ENCODE assay signal across 25 cellular contexts in the genomic region with DNA sequence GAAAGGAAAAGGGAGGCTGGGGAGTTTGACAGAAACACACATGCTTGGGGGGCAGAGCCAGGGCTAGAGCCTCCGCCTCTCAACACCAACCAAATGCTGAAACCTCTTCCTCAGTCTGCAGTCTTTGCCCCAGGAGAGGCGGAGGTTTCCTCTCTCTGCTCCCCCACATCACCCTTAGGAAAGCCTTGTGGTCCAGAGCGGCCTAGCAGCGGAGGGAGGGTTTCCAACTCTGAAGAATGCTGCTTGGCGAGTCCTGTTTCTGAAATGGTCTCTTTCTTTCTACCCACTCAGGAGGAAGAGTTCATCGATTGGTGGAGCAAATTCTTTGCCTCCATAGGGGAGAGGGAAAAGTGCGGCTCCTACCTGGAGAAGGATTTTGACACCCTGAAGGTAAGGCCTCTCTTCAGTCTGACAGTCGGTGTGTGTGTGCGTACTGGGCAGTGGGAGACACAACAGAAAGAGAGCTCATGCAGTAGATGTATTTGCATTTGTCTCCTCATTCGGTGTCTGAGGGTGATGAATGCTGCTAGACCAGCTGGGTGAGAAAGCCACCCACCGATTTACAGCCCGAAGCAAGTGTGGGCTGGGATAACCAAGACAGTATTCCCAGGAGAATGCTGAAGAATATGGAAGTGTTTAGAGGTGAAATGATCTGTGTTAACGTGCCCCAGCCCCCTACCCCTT.
DNase-seq lines count a peak whose midpoint lies in the region; ATAC-seq, FAIRE-seq and TF ChIP-seq lines count a peak whose summit lies in the region.
"Had no signal": no experiment of that assay in that cellular context is flagged by ENCODE, and none has a peak within 500 bp of the region (broad histone marks: within the 10 kb centered on the region; RNA-seq: fewer than 3 reads in every experiment).

No MANE protein-coding gene starts in this region.

- POLR2A ChIA-PET in H1 (lab: Charles Lee; ENCODE audit: partially characterized antibody), result interaction anchor here (1.3 kb wide), 1 partner anchor 46 kb away, joined by 3 read pairs; no protein-coding TSS in a partner anchor
- POLR2A ChIA-PET in activated CD4-positive, alpha-beta memory T cell treated with anti-CD3 and anti-CD28 coated beads, Interleukin-2, amount 10 ng/mL, durations not matched to agents 7 days and 5 days (lab: Charles Lee), result no interaction called here

- H3K36me3 ChIP-seq in H1 (ENCODE audit: control insufficient read depth in 2 of 4, insufficient read depth in 4 of 4, low read length in 3 of 4) (no peaks in the 10 kb centered on the region), neural progenitor cell (no peaks in the 10 kb centered on the region)
- H3K36me3 ChIP-seq: SJSA1 had no signal

- H2BK120ac ChIP-seq in H1 (replicated peaks; ENCODE audit: low read depth, low read length), result no peak overlapping the region

- no peaks in the 10 kb centered on the region for H3K9me3 Mint-ChIP-seq in neural progenitor cell
- no peaks in the 10 kb centered on the region for H3K9me3 Mint-ChIP-seq in activated naive CD8-positive, alpha-beta T cell treated with anti-CD3 and anti-CD28 coated beads, Interleukin-2, amount 50 U/mL, for 24 hours
- no peaks in the 10 kb centered on the region for H3K9me3 Mint-ChIP-seq in activated CD4-positive, alpha-beta memory T cell treated with anti-CD3 and anti-CD28 coated beads, Interleukin-2, amount 10 ng/mL, durations not matched to agents 7 days and 5 days

- no peaks in the 10 kb centered on the region for H3K79me1 ChIP-seq in H1 (ENCODE audit: low read depth, low read length)

- H3K27ac ChIP-seq in H1 (ENCODE audit: low read depth, low read length) (no peak overlapping the region), neural progenitor cell (no peak overlapping the region)
- H3K27ac ChIP-seq: BLaER1 treated with 17β-estradiol and CSF1 and Interleukin-3, amounts not matched to agents 10 nM and 100 nM; HL-60; SJSA1 had no signal

- no peak for FAIRE-seq in H1 (lab: Jason Lieb, UNC)
- FAIRE-seq: GM12891, H54, HepG2, RCC 7860 had no signal

- H2BK5ac ChIP-seq in H1 (ENCODE audit: low read depth, low read length), result no peak overlapping the region

- H4K20me1 ChIP-seq in H1 (replicated peaks in 1 of 2; ENCODE audit: control insufficient read depth in 1 of 2, insufficient read depth in 2 of 2, low read length in 2 of 2), result no peaks in the 10 kb centered on the region
- H4K20me1 ChIP-seq in neural progenitor cell (ENCODE audit: low read depth), result no peaks in the 10 kb centered on the region
- H4K20me1 ChIP-seq: BLaER1 treated with 17β-estradiol and CSF1 and Interleukin-3, amounts not matched to agents 10 nM and 100 nM had no signal

- DNase-seq in NCI-H526 treated with DMSO at 0.1 percent for 48 hours (lab: John Stamatoyannopoulos, UW), result peak; percentile 42
- DNase-seq in H1 (ENCODE audit: low read depth in 1 of 2, low spot score in 2 of 2), result no peak
- DNase-seq in neural progenitor cell (ENCODE audit: low spot score), result no peak
- no peak for DNase-seq in NOMO-1 (lab: John Stamatoyannopoulos, UW; ENCODE audit: unreplicated experiment in 2 of 2)
- no peak for DNase-seq in activated naive CD8-positive, alpha-beta T cell treated with anti-CD3 and anti-CD28 coated beads, Interleukin-2, amount 50 U/mL, for 24 hours
- no peak for DNase-seq in activated CD4-positive, alpha-beta memory T cell treated with anti-CD3 and anti-CD28 coated beads, Interleukin-2, amount 10 ng/mL, durations not matched to agents 7 days and 5 days
- DNase-seq: CD4-positive, alpha-beta memory T cell; DMS 273 treated with DMSO at 0.1 percent for 48 hours; DND-41; KBM-7; MM.1S; NCI-H1092; NCI-H1436; NCI-H187 treated with DMSO at 0.1 percent for 48 hours; NCI-H748 treated with DMSO at 0.1 percent for 48 hours had no signal

- no peak overlapping the region for H3K56ac ChIP-seq in H1 (replicated peaks; ENCODE audit: insufficient read length, low read depth, low read length)

- no peaks in the 10 kb centered on the region for H3K4me1 ChIP-seq in H1 (replicated peaks in 1 of 4; ENCODE audit: control insufficient read depth in 3 of 4, insufficient read depth in 4 of 4, low read length in 3 of 4)
- H3K4me1 ChIP-seq in neural progenitor cell, result no peaks in the 10 kb centered on the region
- H3K4me1 ChIP-seq: BLaER1 treated with 17β-estradiol and CSF1 and Interleukin-3, amounts not matched to agents 10 nM and 100 nM; Caco-2 had no signal

- no peak for ATAC-seq in activated naive CD8-positive, alpha-beta T cell treated with anti-CD3 and anti-CD28 coated beads, Interleukin-2, amount 50 U/mL, for 24 hours
- no peak for ATAC-seq in esophagus mucosa
- ATAC-seq: HepG2, Right ventricle myocardium inferior had no signal

- no peak overlapping the region for H3K18ac ChIP-seq in H1 (ENCODE audit: extremely low read depth, low read length)

- H3K14ac ChIP-seq in H1 (ENCODE audit: insufficient read length), result no peak overlapping the region

- TF ChIP-seq RAD21 in H1 (IDR thresholded peaks at IDR 0.05 in 1 of 2, conservative IDR thresholded peaks at IDR 0.05 in 1 of 2; ENCODE audit: low read depth in 2 of 2, low read length in 2 of 2), result no peak

- H3K4me3 ChIP-seq in H1 (ENCODE audit: extremely low read depth in 1 of 4, insufficient read depth in 2 of 4, low read depth in 3 of 4, low read length in 4 of 4), result no peak overlapping the region
- no peak overlapping the region for H3K4me3 ChIP-seq in neural progenitor cell
- H3K4me3 ChIP-seq: BLaER1 treated with 17β-estradiol and CSF1 and Interleukin-3, amounts not matched to agents 10 nM and 100 nM; SJSA1 had no signal

- TF ChIP-seq CTCF in H1 (IDR thresholded peaks at IDR 0.05; ENCODE audit: control extremely low read depth in 1 of 3, insufficient read depth in 1 of 3, low read depth in 1 of 3, low read length in 3 of 3) (no peak), neural progenitor cell (IDR thresholded peaks at IDR 0.05) (no peak)

- H3K23ac ChIP-seq in H1 (ENCODE audit: insufficient read length), result no peak overlapping the region

- H3K4me2 ChIP-seq in H1 (ENCODE audit: insufficient read depth in 1 of 2, low read depth in 2 of 2, low read length in 2 of 2) (no peak overlapping the region), neural progenitor cell (no peak overlapping the region)
- H3K4me2 ChIP-seq: BLaER1 treated with 17β-estradiol and CSF1 and Interleukin-3, amounts not matched to agents 10 nM and 100 nM had no signal

- H2BK15ac ChIP-seq in H1 (ENCODE audit: low read length), result no peak overlapping the region

- H2BK20ac ChIP-seq in H1 (ENCODE audit: low read length), result no peak overlapping the region

- H3K27ac Mint-ChIP-seq in neural progenitor cell, result peak overlapping the region; percentile 78
- H3K27ac Mint-ChIP-seq in activated naive CD8-positive, alpha-beta T cell treated with anti-CD3 and anti-CD28 coated beads, Interleukin-2, amount 50 U/mL, for 24 hours, result no peak overlapping the region
- H3K27ac Mint-ChIP-seq in activated CD4-positive, alpha-beta memory T cell treated with anti-CD3 and anti-CD28 coated beads, Interleukin-2, amount 10 ng/mL, durations not matched to agents 7 days and 5 days, result no peak overlapping the region
- H3K27ac Mint-ChIP-seq: CD4-positive, alpha-beta memory T cell had no signal

- no peaks in the 10 kb centered on the region for H3K27me3 Mint-ChIP-seq in neural progenitor cell (ENCODE audit: insufficient read depth, low read depth)
- peaks cover 13% of the 10 kb centered on the region for H3K27me3 Mint-ChIP-seq in activated naive CD8-positive, alpha-beta T cell treated with anti-CD3 and anti-CD28 coated beads, Interleukin-2, amount 50 U/mL, for 24 hours
- H3K27me3 Mint-ChIP-seq in activated CD4-positive, alpha-beta memory T cell treated with anti-CD3 and anti-CD28 coated beads, Interleukin-2, amount 10 ng/mL, durations not matched to agents 7 days and 5 days, result peaks cover 10% of the 10 kb centered on the region

- no peak overlapping the region for H3K4me3 Mint-ChIP-seq in neural progenitor cell
- H3K4me3 Mint-ChIP-seq in activated naive CD8-positive, alpha-beta T cell treated with anti-CD3 and anti-CD28 coated beads, Interleukin-2, amount 50 U/mL, for 24 hours, result no peak overlapping the region
- H3K4me3 Mint-ChIP-seq in activated CD4-positive, alpha-beta memory T cell treated with anti-CD3 and anti-CD28 coated beads, Interleukin-2, amount 10 ng/mL, durations not matched to agents 7 days and 5 days, result no peak overlapping the region
- H3K4me3 Mint-ChIP-seq: CD4-positive, alpha-beta memory T cell had no signal

- TF ChIP-seq EP300 in H1 (IDR thresholded peaks at IDR 0.05; ENCODE audit: borderline replicate concordance in 1 of 2, low read depth in 2 of 2, low read length in 2 of 2), result no peak

- no peaks in the 10 kb centered on the region for H3K23me2 ChIP-seq in H1 (ENCODE audit: low read depth, low read length)

- H4K91ac ChIP-seq in H1 (replicated peaks; ENCODE audit: insufficient read length, low read length), result no peak overlapping the region

- TF ChIP-seq POLR2A in H1 (IDR thresholded peaks at IDR 0.05; ENCODE audit: control extremely low read depth in 1 of 2, low read depth in 2 of 2, low read length in 2 of 2), result no peak

- H4K8ac ChIP-seq in H1 (ENCODE audit: extremely low read depth, insufficient read depth, low read length), result no peak overlapping the region

- no peak overlapping the region for H4K5ac ChIP-seq in H1 (ENCODE audit: insufficient read length, low read depth, low read length)

- no peaks in the 10 kb centered on the region for H3K27me3 ChIP-seq in H1 (replicated peaks in 1 of 4; ENCODE audit: control insufficient read depth in 3 of 4, extremely low read depth in 1 of 4, insufficient read depth in 3 of 4, low read length in 3 of 4)
- H3K27me3 ChIP-seq in neural progenitor cell, result no peaks in the 10 kb centered on the region
- H3K27me3 ChIP-seq: BLaER1 treated with 17β-estradiol and CSF1 and Interleukin-3, amounts not matched to agents 10 nM and 100 nM; SJSA1 had no signal

- H3F3A ChIP-seq in neural progenitor cell (ENCODE audit: low read depth), result no peaks in the 10 kb centered on the region

- no peak overlapping the region for H2AK5ac ChIP-seq in H1 (ENCODE audit: low read depth, low read length)

- H3K9me3 ChIP-seq in H1 (ENCODE audit: insufficient read depth in 2 of 2, low read depth in 1 of 2, low read length in 1 of 2) (no peaks in the 10 kb centered on the region), neural progenitor cell (ENCODE audit: low read depth) (no peaks in the 10 kb centered on the region)
- H3K9me3 ChIP-seq: Caco-2, SJSA1 had no signal

- H2BK12ac ChIP-seq in H1 (ENCODE audit: low read depth, low read length), result no peak overlapping the region

- no peak overlapping the region for H2AFZ ChIP-seq in H1 (ENCODE audit: low read length)
- H2AFZ ChIP-seq in neural progenitor cell (replicated peaks), result peak overlapping the region; percentile 57

- H3K79me2 ChIP-seq in H1 (ENCODE audit: control insufficient read depth in 1 of 2, insufficient read depth in 2 of 2, low read length in 2 of 2) (no peaks in the 10 kb centered on the region), neural progenitor cell (ENCODE audit: low read depth) (no peaks in the 10 kb centered on the region)

- CTCF ChIA-PET in H1 (lab: Charles Lee; ENCODE audit: partially characterized antibody), result interaction anchor here (1.1 kb wide), 1 partner anchor 41 kb away, joined by 3 read pairs; no protein-coding TSS in a partner anchor
- CTCF ChIA-PET in activated CD4-positive, alpha-beta memory T cell treated with anti-CD3 and anti-CD28 coated beads, Interleukin-2, amount 10 ng/mL, durations not matched to agents 7 days and 5 days (lab: Charles Lee), result no interaction called here

- no peaks in the 10 kb centered on the region for H3K4me1 Mint-ChIP-seq in neural progenitor cell
- no peaks in the 10 kb centered on the region for H3K4me1 Mint-ChIP-seq in activated naive CD8-positive, alpha-beta T cell treated with anti-CD3 and anti-CD28 coated beads, Interleukin-2, amount 50 U/mL, for 24 hours
- H3K4me1 Mint-ChIP-seq in activated CD4-positive, alpha-beta memory T cell treated with anti-CD3 and anti-CD28 coated beads, Interleukin-2, amount 10 ng/mL, durations not matched to agents 7 days and 5 days, result peaks cover 2% of the 10 kb centered on the region
- H3K4me1 Mint-ChIP-seq: CD4-positive, alpha-beta memory T cell had no signal

- no peaks in the 10 kb centered on the region for H3K36me3 Mint-ChIP-seq in neural progenitor cell
- H3K36me3 Mint-ChIP-seq in activated naive CD8-positive, alpha-beta T cell treated with anti-CD3 and anti-CD28 coated beads, Interleukin-2, amount 50 U/mL, for 24 hours (ENCODE audit: low read depth), result no peaks in the 10 kb centered on the region
- H3K36me3 Mint-ChIP-seq in activated CD4-positive, alpha-beta memory T cell treated with anti-CD3 and anti-CD28 coated beads, Interleukin-2, amount 10 ng/mL, durations not matched to agents 7 days and 5 days (ENCODE audit: low read depth), result no peaks in the 10 kb centered on the region
- H3K36me3 Mint-ChIP-seq: CD4-positive, alpha-beta memory T cell had no signal

- 86% methylated on average over 13 of the region's 13 CpGs; no CpG with 5 or more reads in 1 of the 2 experiments for WGBS in H1 (ENCODE audit: extremely low coverage in 1 of 2, insufficient coverage in 1 of 2, insufficient read length in 1 of 2, insufficient replicate concordance in 2 of 2, low coverage in 1 of 2, low lambda C conversion rate in 2 of 2, missing lambda C conversion rate in 1 of 2), 2 experiments

- no peak overlapping the region for H3K4ac ChIP-seq in H1 (replicated peaks; ENCODE audit: insufficient read length, low read depth, low read length)

- 0 out of 7 replicates have a peak overlapping the region, but pooled peaks of 1 of the 4 experiments have one; percentile 13 for H3K9ac ChIP-seq in H1 (replicated peaks in 1 of 4; ENCODE audit: extremely low read depth in 1 of 4, low read depth in 3 of 4, low read length in 3 of 4)
- no peak overlapping the region for H3K9ac ChIP-seq in neural progenitor cell
- H3K9ac ChIP-seq: BLaER1 treated with 17β-estradiol and CSF1 and Interleukin-3, amounts not matched to agents 10 nM and 100 nM had no signal
